ENCODE assay signal across 8 cellular contexts in genomic region chr9:131398204-131398603, GRCh38. TPM values are rescaled to one million over a fixed set of nuclear protein-coding genes. Genes with fewer than 3 reads are reported as not detected.
DNase-seq lines count a peak whose midpoint lies in the region; ATAC-seq, FAIRE-seq and TF ChIP-seq lines count a peak whose summit lies in the region.

No MANE protein-coding gene starts in this region.

- peak overlapping the region; percentile 90 for H3K4me3 Mint-ChIP-seq in central memory CD8-positive, alpha-beta T cell

- no peak overlapping the region for H2AFZ ChIP-seq in neuronal stem cell (ENCODE audit: low read length)

- H2BK15ac ChIP-seq in neuronal stem cell (ENCODE audit: low read length): no peak overlapping the region

- H3K4me3 ChIP-seq in RWPE2 (ENCODE audit: severe bottlenecking): no peak overlapping the region
- no peak overlapping the region for H3K4me3 ChIP-seq in neuronal stem cell (ENCODE audit: low read length in 2 of 2)

- H2BK120ac ChIP-seq in neuronal stem cell (ENCODE audit: low read depth, low read length): no peak overlapping the region

- no peaks in the 10 kb centered on the region for H3K9me3 ChIP-seq in RWPE2 (ENCODE audit: severe bottlenecking)
- H3K9me3 ChIP-seq in neuronal stem cell (replicated peaks in 1 of 2; ENCODE audit: control insufficient read depth in 2 of 2, insufficient read depth in 1 of 2, low read depth in 1 of 2, low read length in 2 of 2): no peaks in the 10 kb centered on the region

- no peak overlapping the region for H4K91ac ChIP-seq in neuronal stem cell (ENCODE audit: low read depth, low read length, poor library complexity)

- H2BK12ac ChIP-seq in neuronal stem cell (ENCODE audit: low read length): no peak overlapping the region

- peak; percentile 41 for DNase-seq in GM19238 (ENCODE audit: insufficient read length, low spot score)
- DNase-seq in RWPE2 (ENCODE audit: low spot score): no peak
- DNase-seq in central memory CD8-positive, alpha-beta T cell (ENCODE audit: low spot score in 2 of 2): peak; percentile 42 to 66
- no peak for DNase-seq in neuronal stem cell (ENCODE audit: low spot score)
- DNase-seq in NCI-H2196 (lab: John Stamatoyannopoulos, UW; ENCODE audit: unreplicated experiment): no peak
- no peak for DNase-seq in RCC 7860 (ENCODE audit: low spot score)
- DNase-seq in NCI-H2081 treated with DMSO at 0.1 percent for 48 hours (lab: John Stamatoyannopoulos, UW): no peak

- H3K23ac ChIP-seq in neuronal stem cell (ENCODE audit: low read depth, low read length, poor library complexity): no peak overlapping the region

- no peak overlapping the region for H2AK5ac ChIP-seq in neuronal stem cell (ENCODE audit: low read depth, low read length)

- WGBS in neuronal stem cell (ENCODE audit: extremely low coverage in 2 of 2, insufficient read length in 2 of 2, insufficient replicate concordance in 1 of 2), 2 donors: no CpG with 5 or more reads among the region's 9 CpGs

- no peak overlapping the region for H4K8ac ChIP-seq in neuronal stem cell (ENCODE audit: low read depth, low read length)

- H3K14ac ChIP-seq in neuronal stem cell (ENCODE audit: low read length): no peak overlapping the region

- H2BK5ac ChIP-seq in neuronal stem cell (ENCODE audit: low read length): no peak overlapping the region

- no peak overlapping the region for H3K9ac ChIP-seq in neuronal stem cell (ENCODE audit: low read depth, low read length, poor library complexity)

- H3K9me3 Mint-ChIP-seq in central memory CD8-positive, alpha-beta T cell: no peaks in the 10 kb centered on the region

- no peaks in the 10 kb centered on the region for H3K27me3 ChIP-seq in RWPE2 (ENCODE audit: insufficient read depth, poor library complexity, severe bottlenecking)
- H3K27me3 ChIP-seq in neuronal stem cell (ENCODE audit: control insufficient read depth in 3 of 3, insufficient read depth in 3 of 3, low read depth in 1 of 3, low read length in 3 of 3): no peaks in the 10 kb centered on the region

- H3K36me3 ChIP-seq in RWPE2 (ENCODE audit: low read depth) (no peaks in the 10 kb centered on the region; the same call in 1 of the 2 replicates), neuronal stem cell (replicated peaks in 1 of 2; ENCODE audit: control insufficient read depth in 2 of 2, insufficient read depth in 2 of 2, low read length in 2 of 2) (peaks cover 6 to 45% of the 10 kb centered on the region in 2 donors)

- H3K4me1 ChIP-seq in RWPE2 (ENCODE audit: insufficient read depth, poor library complexity, severe bottlenecking) (peaks cover 54% of the 10 kb centered on the region), neuronal stem cell (ENCODE audit: control insufficient read depth in 2 of 2, insufficient read depth in 1 of 2, low read depth in 1 of 2, low read length in 2 of 2) (peaks cover 26 to 55% of the 10 kb centered on the region in 2 donors)

- FAIRE-seq in RCC 7860 (lab: Jason Lieb, UNC): no peak

- TF ChIP-seq CTCF in RWPE2 (IDR thresholded peaks at IDR 0.05; ENCODE audit: poor library complexity, severe bottlenecking): no peak

- H3K27ac Mint-ChIP-seq in central memory CD8-positive, alpha-beta T cell (ENCODE audit: low read depth): peak overlapping the region; percentile 82

- peaks cover 82% of the 10 kb centered on the region for H3K4me1 Mint-ChIP-seq in central memory CD8-positive, alpha-beta T cell

- no peaks in the 10 kb centered on the region for H3K79me1 ChIP-seq in neuronal stem cell (ENCODE audit: low read depth, low read length)

- no peak overlapping the region for H3K18ac ChIP-seq in neuronal stem cell (ENCODE audit: low read length)

- H3K4ac ChIP-seq in neuronal stem cell (ENCODE audit: low read length): no peak overlapping the region

- ATAC-seq in RWPE2 (ENCODE audit: low read depth) (peak; percentile 13; the same call in 1 of the 3 replicates), HG02610 (IDR thresholded peaks at IDR 0.05; ENCODE audit: unreplicated experiment) (no peak)
- peak; percentile 54 for ATAC-seq in central memory CD8-positive, alpha-beta T cell (replicated peaks; ENCODE audit: extremely low read depth, poor library complexity, severe bottlenecking)

- peaks cover 35% of the 10 kb centered on the region for H3K36me3 Mint-ChIP-seq in central memory CD8-positive, alpha-beta T cell (ENCODE audit: insufficient read depth)

- no peak overlapping the region for H3K4me2 ChIP-seq in neuronal stem cell (ENCODE audit: insufficient read depth, low read length, poor library complexity, severe bottlenecking)

- H3K27ac ChIP-seq in RWPE2 (ENCODE audit: poor library complexity, severe bottlenecking): peak overlapping the region; percentile 97
- H3K27ac ChIP-seq in neuronal stem cell (replicated peaks; ENCODE audit: low read length): peak overlapping the region; percentile 25

- no peaks in the 10 kb centered on the region for H3K27me3 Mint-ChIP-seq in central memory CD8-positive, alpha-beta T cell

RNA-seq across cellular contexts. Expression of gene PRRC2B, which starts 4.3 kb away (rescaled TPM):
- polyA plus RNA-seq in neuronal stem cell (2013, experiment 1 of 2): 108 TPM
- polyA plus RNA-seq in neuronal stem cell (2013, experiment 2 of 2): 114 TPM

Comparison
In these comparisons a context has a peak if more than half of its experiments do, and no peak if none do; other contexts are left out.
1. DNase-seq: peak in GM19238 (single experiment) and central memory CD8-positive, alpha-beta T cell (2 of 2); none in RWPE2 (single experiment), neuronal stem cell (single experiment), NCI-H2196 (single experiment), RCC 7860 (single experiment) and NCI-H2081 treated with DMSO at 0.1 percent for 48 hours (single experiment).